In genomic region chr16:19853973-19854876, GRCh38 we compare ENCODE assay signal across 1 cellular context.
TF ChIP-seq lines count a peak whose summit lies in the region.

No MANE protein-coding gene starts in this region.

TF ChIP-seq in GM12878, 131 proteins besides CTCF, POLR2A, EP300 and RAD21:
- TF ChIP-seq NR2F1 (conservative IDR thresholded peaks at IDR 0.05) (peak; percentile 71), PKNOX1 (IDR thresholded peaks at IDR 0.05) (peak; percentile 62; the same call in 1 of the 2 replicates), BHLHE40 (IDR thresholded peaks at IDR 0.05; ENCODE audit: borderline replicate concordance in 1 of 2, low read depth in 2 of 2, low read length in 1 of 2) (peak; percentile 38 to 71; a peak in 2 of 4 replicates), ZBTB4 (CRISPR knock-in tag; IDR thresholded peaks at IDR 0.05) (no peak), MEF2A (IDR thresholded peaks at IDR 0.05; ENCODE audit: insufficient read depth, low read depth, low read length) (no peak), DPF2 (IDR thresholded peaks at IDR 0.05) (peak; percentile 25; the same call in 1 of the 2 replicates), MEF2B (IDR thresholded peaks at IDR 0.05; ENCODE audit: partially characterized antibody, poor library complexity, severe bottlenecking) (peak; percentile 89), PBX3 (IDR thresholded peaks at IDR 0.05; ENCODE audit: insufficient replicate concordance, low read depth, low read length) (peak; percentile 51)
TF ChIP-seq in GM12878: peak in this region for 6.
